ENCODE assay signal across 8 cellular contexts in genomic region chr5:88660326-88660946, GRCh38.
DNase-seq lines count a peak whose midpoint lies in the region; ATAC-seq and TF ChIP-seq lines count a peak whose summit lies in the region.

No MANE protein-coding gene starts in this region.

- no peaks in the 10 kb centered on the region for H3K79me1 ChIP-seq in mesenchymal stem cell (replicated peaks; ENCODE audit: low read length, poor library complexity, severe bottlenecking)

- ATAC-seq in CD8-positive, alpha-beta T cell, result no peak

- no peak overlapping the region for H2BK5ac ChIP-seq in mesenchymal stem cell (ENCODE audit: low read depth, low read length, poor library complexity, severe bottlenecking)

- H2BK12ac ChIP-seq in mesenchymal stem cell (ENCODE audit: low read length in 2 of 2), result no peak overlapping the region

- peaks cover 14% of the 10 kb centered on the region for H3K4me1 ChIP-seq in mesenchymal stem cell (ENCODE audit: control insufficient read depth, insufficient read depth, low read depth, low read length)
- H3K4me1 ChIP-seq in CD8-positive, alpha-beta T cell (ENCODE audit: insufficient read depth, low read length), result peaks cover 15% of the 10 kb centered on the region

- WGBS in mesenchymal stem cell, result 3% methylated on average over 28 of the region's 41 CpGs

- no peak overlapping the region for H3K18ac ChIP-seq in mesenchymal stem cell (ENCODE audit: low read depth in 1 of 2, low read length in 2 of 2)

- H2BK15ac ChIP-seq in mesenchymal stem cell (ENCODE audit: low read depth, poor library complexity, severe bottlenecking), result no peak overlapping the region

- H3K27me3 Mint-ChIP-seq in activated naive CD4-positive, alpha-beta T cell treated with anti-CD3 and anti-CD28 coated beads for 36 hours (ENCODE audit: low read depth), result peaks cover 57% of the 10 kb centered on the region
- H3K27me3 Mint-ChIP-seq in CD8-positive, alpha-beta T cell (ENCODE audit: low read depth), result peaks cover 67% of the 10 kb centered on the region

- H4K91ac ChIP-seq in mesenchymal stem cell (ENCODE audit: low read length), result no peak overlapping the region

- POLR2A ChIA-PET in HEK293T (lab: Yijun Ruan, JAX), result interaction anchor here (0.7 to 3.5 kb wide), 15 partner anchors 9 to 818 kb away, joined by 3 to 68 read pairs (median 4); no protein-coding TSS in a partner anchor
- POLR2A ChIA-PET in CD8-positive, alpha-beta T cell (lab: Charles Lee), result no interaction called here

- peaks cover 8% of the 10 kb centered on the region for H3K4me1 Mint-ChIP-seq in activated naive CD4-positive, alpha-beta T cell treated with anti-CD3 and anti-CD28 coated beads for 36 hours (ENCODE audit: low read depth)
- H3K4me1 Mint-ChIP-seq in CD8-positive, alpha-beta T cell (ENCODE audit: low read depth), result peaks cover 9% of the 10 kb centered on the region

- H3K4ac ChIP-seq in mesenchymal stem cell (ENCODE audit: low read depth in 1 of 2, low read length in 2 of 2), result no peak overlapping the region

- no peak overlapping the region for H2AFZ ChIP-seq in mesenchymal stem cell (ENCODE audit: low read depth, low read length)

- no peak overlapping the region for H2BK120ac ChIP-seq in mesenchymal stem cell (ENCODE audit: low read depth, low read length)

- no peak for TF ChIP-seq CTCF in astrocyte of the cerebellum (IDR thresholded peaks at IDR 0.05; ENCODE audit: low read depth, low read length, missing control alignments)
- no peak for TF ChIP-seq CTCF in CD8-positive, alpha-beta T cell (IDR thresholded peaks at IDR 0.05)

- H3K27ac ChIP-seq in mesenchymal stem cell (ENCODE audit: low read length, poor library complexity, severe bottlenecking), result no peak overlapping the region
- H3K27ac ChIP-seq in CD8-positive, alpha-beta T cell (ENCODE audit: low read depth, low read length), result no peak overlapping the region

- H2AK5ac ChIP-seq in mesenchymal stem cell (ENCODE audit: low read length, severe bottlenecking), result no peak overlapping the region

- no peaks in the 10 kb centered on the region for H3K9me3 Mint-ChIP-seq in activated naive CD4-positive, alpha-beta T cell treated with anti-CD3 and anti-CD28 coated beads for 36 hours
- peaks cover 12% of the 10 kb centered on the region for H3K9me3 Mint-ChIP-seq in CD8-positive, alpha-beta T cell

- H3K4me3 ChIP-seq in astrocyte of the cerebellum (ENCODE audit: low read depth, low read length) (peak overlapping the region; percentile 49), mesenchymal stem cell (ENCODE audit: insufficient read depth in 1 of 2, low read depth in 1 of 2, low read length in 2 of 2) (peak overlapping the region; percentile 51 to 81)
- H3K4me3 ChIP-seq in CD8-positive, alpha-beta T cell (ENCODE audit: low read depth, low read length), result no peak overlapping the region

- intact Hi-C loops in activated naive CD4-positive, alpha-beta T cell treated with anti-CD3 and anti-CD28 coated beads for 36 hours (cut with micrococcal nuclease), result no loop called here
- intact Hi-C loops in CD8-positive, alpha-beta T cell (cut with DNase I, micrococcal nuclease), result no loop called here

- no peak overlapping the region for H3K27ac Mint-ChIP-seq in activated naive CD4-positive, alpha-beta T cell treated with anti-CD3 and anti-CD28 coated beads for 36 hours
- no peak overlapping the region for H3K27ac Mint-ChIP-seq in CD8-positive, alpha-beta T cell

- no peak overlapping the region for H4K8ac ChIP-seq in mesenchymal stem cell (ENCODE audit: low read length)

- H3K23ac ChIP-seq in mesenchymal stem cell (ENCODE audit: low read length in 2 of 2), result no peak overlapping the region

- in situ Hi-C loops in astrocyte of the cerebellum (cut with HindIII; ENCODE audit: low sequenced_read_pairs), result loop anchor here (5.0 kb wide), 1 partner anchor 273 kb away; no protein-coding TSS in a partner anchor

- H3K4me2 ChIP-seq in mesenchymal stem cell (ENCODE audit: low read length, poor library complexity, severe bottlenecking), result peak overlapping the region; percentile 87

- H3K9me3 ChIP-seq in mesenchymal stem cell (ENCODE audit: control insufficient read depth, low read length), result no peaks in the 10 kb centered on the region
- no peaks in the 10 kb centered on the region for H3K9me3 ChIP-seq in CD8-positive, alpha-beta T cell (ENCODE audit: low read length)

- H3K4me3 Mint-ChIP-seq in activated naive CD4-positive, alpha-beta T cell treated with anti-CD3 and anti-CD28 coated beads for 36 hours, result peak overlapping the region; percentile 43
- no peak overlapping the region for H3K4me3 Mint-ChIP-seq in CD8-positive, alpha-beta T cell

- H3K36me3 ChIP-seq in mesenchymal stem cell (ENCODE audit: control insufficient read depth in 1 of 2, insufficient read depth in 2 of 2, low read depth in 1 of 2, low read length in 2 of 2), result no peaks in the 10 kb centered on the region
- no peaks in the 10 kb centered on the region for H3K36me3 ChIP-seq in CD8-positive, alpha-beta T cell (ENCODE audit: insufficient read depth, low read length)

- H3K9ac ChIP-seq in mesenchymal stem cell (ENCODE audit: low read length), result peak overlapping the region; percentile 46

- peaks cover 53 to 62% of the 10 kb centered on the region in 2 experiments for H3K27me3 ChIP-seq in mesenchymal stem cell (ENCODE audit: control insufficient read depth in 1 of 2, insufficient read depth in 1 of 2, low read length in 2 of 2)
- peaks cover 53% of the 10 kb centered on the region for H3K27me3 ChIP-seq in CD8-positive, alpha-beta T cell (ENCODE audit: insufficient read depth, low read length)

- CTCF ChIA-PET in activated naive CD4-positive, alpha-beta T cell treated with anti-CD3 and anti-CD28 coated beads for 36 hours (lab: Charles Lee), result interaction anchor here (0.6 to 3.3 kb wide), 8 partner anchors 21 to 879 kb away, joined by 3 to 13 read pairs (median 4); no protein-coding TSS in a partner anchor
- CTCF ChIA-PET in HEK293T (lab: Yijun Ruan, JAX), result interaction anchor here (1.3 kb wide), 1 partner anchor 9 kb away, joined by 5 read pairs; no protein-coding TSS in a partner anchor
- CTCF ChIA-PET in CD8-positive, alpha-beta T cell (lab: Charles Lee), result interaction anchor here (1.2 to 1.7 kb wide), 2 partner anchors 21 to 30 kb away, joined by 3 to 4 read pairs; no protein-coding TSS in a partner anchor

- H3K14ac ChIP-seq in mesenchymal stem cell (ENCODE audit: low read length in 2 of 2), result no peak overlapping the region

- DNase-seq in activated naive CD4-positive, alpha-beta T cell treated with anti-CD3 and anti-CD28 coated beads for 36 hours, result peak; percentile 30
- no peak for DNase-seq in activated naive CD4-positive, alpha-beta T cell (lab: John Stamatoyannopoulos, UW)
- DNase-seq in HEK293T (ENCODE audit: extremely low spot score) (no peak), NAMALWA (ENCODE audit: low spot score) (peak; percentile 35), astrocyte of the cerebellum (ENCODE audit: low read depth) (no peak), mesenchymal stem cell (peak; percentile 39)
- no peak for DNase-seq in stimulated activated naive CD4-positive, alpha-beta T cell treated with Interleukin-2 at 50 U/mL for 16 hours (lab: John Stamatoyannopoulos, UW)
- DNase-seq in CD8-positive, alpha-beta T cell, result no peak

- peaks cover 2% of the 10 kb centered on the region for H3K36me3 Mint-ChIP-seq in activated naive CD4-positive, alpha-beta T cell treated with anti-CD3 and anti-CD28 coated beads for 36 hours (ENCODE audit: low read depth)
- H3K36me3 Mint-ChIP-seq in CD8-positive, alpha-beta T cell, result no peaks in the 10 kb centered on the region

TF ChIP-seq in HEK293T, 16 proteins besides CTCF, POLR2A, EP300 and RAD21:
- TF ChIP-seq ZNF384 (IDR thresholded peaks at IDR 0.05) (no peak), FOXM1 (IDR thresholded peaks at IDR 0.05; ENCODE audit: borderline replicate concordance) (no peak), ARNT (IDR thresholded peaks at IDR 0.05) (no peak), LEF1 (IDR thresholded peaks at IDR 0.05; ENCODE audit: borderline replicate concordance) (no peak), FOXK2 (IDR thresholded peaks at IDR 0.05) (no peak), L3MBTL2 (conservative IDR thresholded peaks at IDR 0.05) (peak; percentile 87), BHLHE40 (IDR thresholded peaks at IDR 0.05; ENCODE audit: borderline replicate concordance) (no peak)
TF ChIP-seq in HEK293T: peak in this region for 1.

Comparison
In these comparisons a context has a peak if more than half of its experiments do, and no peak if none do; other contexts are left out.
1. DNase-seq: peak in activated naive CD4-positive, alpha-beta T cell treated with anti-CD3 and anti-CD28 coated beads for 36 hours (single experiment), NAMALWA (single experiment) and mesenchymal stem cell (single experiment); none in activated naive CD4-positive, alpha-beta T cell (0 of 4), HEK293T (single experiment), astrocyte of the cerebellum (single experiment), stimulated activated naive CD4-positive, alpha-beta T cell treated with Interleukin-2 at 50 U/mL for 16 hours (single experiment) and CD8-positive, alpha-beta T cell (0 of 7).